16 cellular contexts compared by ENCODE assay signal in genomic region chr2:62406573-62407043, GRCh38.
DNase-seq lines count a peak whose midpoint lies in the region; ATAC-seq and TF ChIP-seq lines count a peak whose summit lies in the region.
"Had no signal": no experiment of that assay in that cellular context is flagged by ENCODE, and none has a peak within 500 bp of the region (broad histone marks: within the 10 kb centered on the region; RNA-seq: fewer than 3 reads in every experiment).

No MANE protein-coding gene starts in this region.

- peaks cover 36% of the 10 kb centered on the region for H3K4me1 ChIP-seq in left ventricle myocardium inferior

- H3K27ac ChIP-seq in left ventricle myocardium inferior (replicated peaks) = no peak overlapping the region
- H3K27ac ChIP-seq: HL-60, sigmoid colon had no signal

- intact Hi-C loops in left ventricle myocardium inferior (cut with micrococcal nuclease) = loop anchor here (10.0 kb wide), 1 partner anchor 212 kb away; the partner anchor contains the start of gene B3GNT2

- H3K9me3 ChIP-seq in left ventricle myocardium inferior (replicated peaks) = no peaks in the 10 kb centered on the region
- H3K9me3 ChIP-seq: sigmoid colon had no signal

- DNase-seq in SW480 (ENCODE audit: low spot score) (peak; percentile 76), renal cortical epithelial cell (ENCODE audit: low read depth) (peak; percentile 99), D341Med (ENCODE audit: low spot score) (no peak), left ventricle myocardium inferior (no peak)
- no peak for DNase-seq in activated CD8-positive, alpha-beta memory T cell treated with anti-CD3 and anti-CD28 coated beads, Interleukin-2, amount 50 U/mL, for 4 hours
- DNase-seq in stimulated activated CD4-positive, alpha-beta T cell treated with anti-CD3 and anti-CD28 coated beads, Interleukin-2, amount 100 ng/mL, for 48 hours = no peak
- DNase-seq: activated CD4-positive, alpha-beta T cell treated with anti-CD3 and anti-CD28 coated beads, Interleukin-2, amount 10 ng/mL, durations not matched to agents 7 days and 5 days; C1 segment of cervical spinal cord; effector CD4-positive, alpha-beta T cell; foreskin melanocyte; islet precursor cell; sigmoid colon; SW 1271 had no signal

- H3K27me3 ChIP-seq in left ventricle myocardium inferior (ENCODE audit: low read depth) = no peaks in the 10 kb centered on the region
- H3K27me3 ChIP-seq: sigmoid colon had no signal

- no peak for TF ChIP-seq CTCF in left ventricle myocardium inferior (IDR thresholded peaks at IDR 0.05; ENCODE audit: borderline replicate concordance)

- H3K4me3 ChIP-seq in left ventricle myocardium inferior = no peak overlapping the region
- H3K4me3 ChIP-seq: sigmoid colon had no signal

- H3K36me3 ChIP-seq in left ventricle myocardium inferior = no peaks in the 10 kb centered on the region
- H3K36me3 ChIP-seq: sigmoid colon had no signal

- peak; percentile 75 for ATAC-seq in GM18861 (IDR thresholded peaks at IDR 0.05; ENCODE audit: unreplicated experiment)
- ATAC-seq in HG02610 (IDR thresholded peaks at IDR 0.05; ENCODE audit: unreplicated experiment) = peak; percentile 53

Comparison
In these comparisons a context has a peak if more than half of its experiments do, and no peak if none do; other contexts are left out.
1. DNase-seq: peak in SW480 (single experiment) and renal cortical epithelial cell (single experiment); none in activated CD8-positive, alpha-beta memory T cell treated with anti-CD3 and anti-CD28 coated beads, Interleukin-2, amount 50 U/mL, for 4 hours (single experiment), D341Med (single experiment), left ventricle myocardium inferior (single experiment) and stimulated activated CD4-positive, alpha-beta T cell treated with anti-CD3 and anti-CD28 coated beads, Interleukin-2, amount 100 ng/mL, for 48 hours (0 of 2).